ENCODE assay signal across 14 cellular contexts in genomic region chr19:47253467-47253881, GRCh38. TPM values are rescaled to one million over a fixed set of nuclear protein-coding genes. Genes with fewer than 3 reads are reported as not detected.
DNase-seq lines count a peak whose midpoint lies in the region; ATAC-seq, FAIRE-seq and TF ChIP-seq lines count a peak whose summit lies in the region.
"Had no signal": no experiment of that assay in that cellular context is flagged by ENCODE, and none has a peak within 500 bp of the region (broad histone marks: within the 10 kb centered on the region; RNA-seq: fewer than 3 reads in every experiment).

No MANE protein-coding gene starts in this region.

- no peak for DNase-seq in H54 (ENCODE audit: insufficient read length, low spot score)
- no peak for DNase-seq in Panc1 (ENCODE audit: low read depth, low spot score)
- DNase-seq in dedifferentiated amniotic fluid mesenchymal stem cell (ENCODE audit: extremely low spot score) = peak; percentile 81
- no peak for DNase-seq in Caco-2
- DNase-seq in effector memory CD8-positive, alpha-beta T cell = no peak
- no peak for DNase-seq in NCI-H2171 treated with DMSO at 0.1 percent for 48 hours (lab: John Stamatoyannopoulos, UW)
- DNase-seq in activated gamma-delta T cell (lab: John Stamatoyannopoulos, UW) = no peak
- DNase-seq: caudate nucleus; DND-41; heart left ventricle; midbrain; NCI-H526 treated with DMSO at 0.1 percent for 48 hours; stimulated activated CD4-positive, alpha-beta T cell treated with anti-CD3 and anti-CD28 coated beads, Interleukin-12 subunit alpha, Interleukin-12 subunit beta, amount 100 ng/mL, for 4 hours had no signal

- BruUV-seq in Panc1 (replicated peaks; lab: Mats Ljungman, UMichigan) (no TSS peak), Caco-2 (replicated peaks; lab: Mats Ljungman, UMichigan) (no TSS peak)

- no peaks in the 10 kb centered on the region for H3K9me3 Mint-ChIP-seq in Caco-2 (ENCODE audit: unreplicated experiment)
- H3K9me3 Mint-ChIP-seq in effector memory CD8-positive, alpha-beta T cell = no peaks in the 10 kb centered on the region

- H3K27ac ChIP-seq in Panc1 (ENCODE audit: low read length) (0 out of 2 replicates have a peak overlapping the region, but pooled peaks have one; percentile 29), parathyroid adenoma (no peak overlapping the region)
- H3K27ac ChIP-seq: heart left ventricle had no signal

- CTCF ChIA-PET in Panc1 (lab: Charles Lee) (interaction anchor here (0.7 kb wide), 2 partner anchors 43 to 83 kb away, joined by 3 to 5 read pairs; no protein-coding TSS in a partner anchor), Caco-2 (lab: Charles Lee) (interaction anchor here (0.6 to 1.2 kb wide), 2 partner anchors 9 to 27 kb away, joined by 3 to 5 read pairs; no protein-coding TSS in a partner anchor)

- H3K4me1 ChIP-seq in Panc1 (ENCODE audit: control insufficient read depth, insufficient read depth, low read length) (peaks cover 6% of the 10 kb centered on the region), parathyroid adenoma (peaks cover 9% of the 10 kb centered on the region), Caco-2 (peaks cover 17% of the 10 kb centered on the region)

- FAIRE-seq in H54 (lab: Jason Lieb, UNC) = peak; percentile 55

- H3K4me3 Mint-ChIP-seq in Caco-2 (ENCODE audit: unreplicated experiment) = no peak overlapping the region
- H3K4me3 Mint-ChIP-seq in effector memory CD8-positive, alpha-beta T cell = no peak overlapping the region

- H3K27me3 Mint-ChIP-seq in Caco-2 (ENCODE audit: insufficient read depth, unreplicated experiment) = no peaks in the 10 kb centered on the region
- H3K27me3 Mint-ChIP-seq in effector memory CD8-positive, alpha-beta T cell = no peaks in the 10 kb centered on the region

- TF ChIP-seq CTCF in Panc1 (IDR thresholded peaks at IDR 0.05) = no peak
- TF ChIP-seq CTCF in parathyroid adenoma (IDR thresholded peaks at IDR 0.05) = no peak
- no peak for TF ChIP-seq CTCF in Caco-2 (IDR thresholded peaks at IDR 0.05; ENCODE audit: insufficient read depth in 1 of 2, low read depth in 1 of 2, low read length in 1 of 2, severe bottlenecking in 1 of 2, unreplicated experiment in 1 of 2)

- H3K4me1 Mint-ChIP-seq in Caco-2 (ENCODE audit: low read depth, unreplicated experiment) = peaks cover 18% of the 10 kb centered on the region
- peaks cover 17 to 19% of the 10 kb centered on the region in 2 donors for H3K4me1 Mint-ChIP-seq in effector memory CD8-positive, alpha-beta T cell (ENCODE audit: low read depth in 2 of 2)

- H3K36me3 ChIP-seq in Panc1 (ENCODE audit: control insufficient read depth, insufficient read depth, low read length) (no peaks in the 10 kb centered on the region; the same call in 1 of the 2 replicates), parathyroid adenoma (ENCODE audit: control insufficient read depth, insufficient read depth, low read length) (no peaks in the 10 kb centered on the region), Caco-2 (ENCODE audit: control insufficient read depth, insufficient read depth, low read length) (no peaks in the 10 kb centered on the region)

- H3K9me3 ChIP-seq in Panc1 (ENCODE audit: control insufficient read depth, insufficient read depth, low read depth, low read length) (no peaks in the 10 kb centered on the region), parathyroid adenoma (ENCODE audit: control insufficient read depth, low read length) (no peaks in the 10 kb centered on the region), Caco-2 (no peaks in the 10 kb centered on the region)
- H3K9me3 ChIP-seq: heart left ventricle had no signal

- peaks cover 8% of the 10 kb centered on the region for H3K79me2 ChIP-seq in parathyroid adenoma

- no peak for TF ChIP-seq POLR2A in H54 (IDR thresholded peaks at IDR 0.05; ENCODE audit: low read depth, low read length)

- no peak overlapping the region for H3K4me2 ChIP-seq in parathyroid adenoma (ENCODE audit: low read length)

- H3K9ac ChIP-seq in parathyroid adenoma = no peak overlapping the region

- POLR2A ChIA-PET in Panc1 (lab: Charles Lee) (interaction anchor here (0.6 kb wide), 1 partner anchor 9 kb away, joined by 3 read pairs; no protein-coding TSS in a partner anchor), Caco-2 (lab: Charles Lee) (no interaction called here)

- H3K27me3 ChIP-seq in Panc1 (ENCODE audit: control insufficient read depth, insufficient read depth, low read length) (no peaks in the 10 kb centered on the region), parathyroid adenoma (ENCODE audit: control insufficient read depth, insufficient read depth, low read length) (no peaks in the 10 kb centered on the region), Caco-2 (replicated peaks; ENCODE audit: control insufficient read depth, insufficient read depth, low read length) (no peaks in the 10 kb centered on the region)
- H3K27me3 ChIP-seq: heart left ventricle had no signal

- peaks cover 40% of the 10 kb centered on the region for H3K36me3 Mint-ChIP-seq in Caco-2 (ENCODE audit: insufficient read depth, unreplicated experiment)
- peaks cover 29% of the 10 kb centered on the region for H3K36me3 Mint-ChIP-seq in effector memory CD8-positive, alpha-beta T cell (ENCODE audit: insufficient read depth)

- in situ Hi-C loops in Panc1 (cut with HindIII; ENCODE audit: low pct_unique_long_range_greater_than_20kb, low sequenced_read_pairs) = no loop called here

- H2AFZ ChIP-seq in parathyroid adenoma = peak overlapping the region; percentile 13

- intact Hi-C loops in Panc1 (cut with micrococcal nuclease; ENCODE audit: unreplicated experiment) = no loop called here
- intact Hi-C loops in Caco-2 (cut with micrococcal nuclease; ENCODE audit: unreplicated experiment) = loop anchor here (10.0 kb wide), 1 partner anchor 389 kb away; the partner anchor contains the start of gene ARHGAP35

- no peak overlapping the region for H3K27ac Mint-ChIP-seq in Caco-2 (ENCODE audit: unreplicated experiment)
- no peak overlapping the region for H3K27ac Mint-ChIP-seq in effector memory CD8-positive, alpha-beta T cell

- H3K4me3 ChIP-seq in Panc1 (ENCODE audit: low read depth in 2 of 2, low read length in 2 of 2) (no peak overlapping the region), parathyroid adenoma (ENCODE audit: low read depth, low read length) (no peak overlapping the region), Caco-2 (ENCODE audit: low read depth, low read length) (no peak overlapping the region)
- H3K4me3 ChIP-seq: heart left ventricle had no signal

- no peak for ATAC-seq in Panc1
- ATAC-seq in effector memory CD8-positive, alpha-beta T cell (replicated peaks) = no peak
- ATAC-seq: heart left ventricle had no signal

RNA-seq across cellular contexts. Expression of gene CCDC9, which starts 2.9 kb away (rescaled TPM):
- total RNA-seq in Panc1 (2021; ENCODE audit: unreplicated experiment) (29.2 TPM), Caco-2 (2022) (43.1 and 44.3 TPM in 2 replicates)
- 31.2 TPM for polyA plus RNA-seq in Panc1 (2012; ENCODE audit: insufficient read length)

RNA-seq across cellular contexts. Expression of gene INAFM1, which starts 21.2 kb away (rescaled TPM):
- total RNA-seq in Panc1 (2021; ENCODE audit: unreplicated experiment) (13.1 TPM), Caco-2 (2022) (10.1 and 10.4 TPM in 2 replicates)
- 23.1 TPM for polyA plus RNA-seq in Panc1 (2012; ENCODE audit: insufficient read length)

RNA-seq across cellular contexts. Expression of gene BBC3, which starts 22.5 kb away (rescaled TPM):
- total RNA-seq in Panc1 (2021; ENCODE audit: unreplicated experiment) (7.6 TPM), Caco-2 (2022) (10.5 and 10.8 TPM in 2 replicates)
- 12.9 TPM for polyA plus RNA-seq in Panc1 (2012; ENCODE audit: insufficient read length)

RNA-seq across cellular contexts. Expression of gene C5AR1, which starts 56.2 kb away (rescaled TPM):
- total RNA-seq in Panc1 (2021; ENCODE audit: unreplicated experiment) (2.7 TPM), Caco-2 (2022) (0.48 and 1.3 TPM in 2 replicates)
- 0.73 TPM for polyA plus RNA-seq in Panc1 (2012; ENCODE audit: insufficient read length)
